ENCODE assay signal across 9 cellular contexts in genomic region chr6:150495126-150495525, GRCh38.
"Had no signal": no experiment of that assay in that cellular context is flagged by ENCODE, and none has a peak within 500 bp of the region (broad histone marks: within the 10 kb centered on the region; RNA-seq: fewer than 3 reads in every experiment).

No MANE protein-coding gene starts in this region.

- H3K4me2 ChIP-seq: KMS-11 had no signal

- H3K9ac ChIP-seq: GM23248, KMS-11 had no signal

- DNase-seq: GM23248, H7, IMR-90, KBM-7 had no signal

- FAIRE-seq: H1, HTR-8/SVneo had no signal

- H3K36me3 ChIP-seq: HAP-1 had no signal

- H3K4me3 ChIP-seq: GM23248, HAP-1 had no signal

- H2AFZ ChIP-seq: GM23248 had no signal

- ATAC-seq: HCT116 had no signal

- H3K27ac ChIP-seq: GM23248, KMS-11 had no signal

- H3K9me3 ChIP-seq: HAP-1 had no signal
